Comparison of ENCODE assay signal across 22 cellular contexts in genomic region chr10:123865350-123865749, GRCh38. TPM values are rescaled to one million over a fixed set of nuclear protein-coding genes. Genes with fewer than 3 reads are reported as not detected.
DNase-seq lines count a peak whose midpoint lies in the region; ATAC-seq and TF ChIP-seq lines count a peak whose summit lies in the region.
"Had no signal": no experiment of that assay in that cellular context is flagged by ENCODE, and none has a peak within 500 bp of the region (broad histone marks: within the 10 kb centered on the region; RNA-seq: fewer than 3 reads in every experiment).

No MANE protein-coding gene starts in this region.

- no peaks in the 10 kb centered on the region for H3K27me3 ChIP-seq in BLaER1 treated with 17β-estradiol and CSF1 and Interleukin-3, amounts not matched to agents 10 nM and 100 nM
- H3K27me3 ChIP-seq in esophagus squamous epithelium (no peaks in the 10 kb centered on the region), tibial artery (no peaks in the 10 kb centered on the region)

- TF ChIP-seq CTCF in esophagus squamous epithelium (IDR thresholded peaks at IDR 0.05) (no peak), osteocyte (IDR thresholded peaks at IDR 0.05) (no peak), tibial artery (IDR thresholded peaks at IDR 0.05) (no peak)

- ATAC-seq in GM21367 (IDR thresholded peaks at IDR 0.05; ENCODE audit: unreplicated experiment) (no peak), HG02798 (IDR thresholded peaks at IDR 0.05; ENCODE audit: poor library complexity, unreplicated experiment) (no peak)
- no peak for ATAC-seq in stimulated activated memory B cell treated with anti-CD40 and anti-IgM and Interleukin-4, amounts not matched to agents 10 μg/mL and 1 μg/mL and 100 μg/mL, for 72 hours
- ATAC-seq: GM23338 had no signal

- H3K9ac ChIP-seq in BLaER1 treated with 17β-estradiol and CSF1 and Interleukin-3, amounts not matched to agents 10 nM and 100 nM: no peak overlapping the region

- no peak overlapping the region for H3K27ac ChIP-seq in BLaER1 treated with 17β-estradiol and CSF1 and Interleukin-3, amounts not matched to agents 10 nM and 100 nM
- H3K27ac ChIP-seq in esophagus squamous epithelium (peak overlapping the region; percentile 53 to 88 (median 81)), tibial artery (peak overlapping the region; percentile 83 to 87)

- peak overlapping the region in 8 of 11 experiments; percentile 25 to 57 (median 41); a peak in 13 of 22 replicates for H3K4me2 ChIP-seq in BLaER1 treated with 17β-estradiol and CSF1 and Interleukin-3, amounts not matched to agents 10 nM and 100 nM
- H3K4me2 ChIP-seq: GM23338 had no signal

- no peaks in the 10 kb centered on the region for H3K9me3 ChIP-seq in BLaER1 treated with 17β-estradiol and CSF1 and Interleukin-3, amounts not matched to agents 10 nM and 100 nM (replicated peaks in 1 of 11)
- H3K9me3 ChIP-seq in esophagus squamous epithelium (no peaks in the 10 kb centered on the region), tibial artery (no peaks in the 10 kb centered on the region)

- H3K9me3 Mint-ChIP-seq in osteocyte (ENCODE audit: unreplicated experiment): no peaks in the 10 kb centered on the region
- no peaks in the 10 kb centered on the region for H3K9me3 Mint-ChIP-seq in stimulated activated memory B cell treated with anti-CD40 and anti-IgM and Interleukin-4, amounts not matched to agents 10 μg/mL and 1 μg/mL and 100 μg/mL, for 72 hours
- H3K9me3 Mint-ChIP-seq: CD4-positive, alpha-beta T cell; GM23338 had no signal

- 87 to 88% methylated on average over 8 to 9 of the region's 9 CpGs for WGBS in esophagus squamous epithelium, 2 donors

- H3K27ac Mint-ChIP-seq in osteocyte (ENCODE audit: unreplicated experiment): no peak overlapping the region
- no peak overlapping the region for H3K27ac Mint-ChIP-seq in stimulated activated memory B cell treated with anti-CD40 and anti-IgM and Interleukin-4, amounts not matched to agents 10 μg/mL and 1 μg/mL and 100 μg/mL, for 72 hours
- H3K27ac Mint-ChIP-seq: B cell; CD4-positive, alpha-beta T cell; GM23338 had no signal

- peaks cover 0 to 24% (median 14%) of the 10 kb centered on the region in 10 experiments; a peak in 13 of 20 replicates for H3K4me1 ChIP-seq in BLaER1 treated with 17β-estradiol and CSF1 and Interleukin-3, amounts not matched to agents 10 nM and 100 nM
- H3K4me1 ChIP-seq in esophagus squamous epithelium (peaks cover 0 to 66% (median 29%) of the 10 kb centered on the region in 3 donors), tibial artery (peaks cover 0 to 83% (median 33%) of the 10 kb centered on the region in 4 donors)

- no peak overlapping the region for H3K4me3 Mint-ChIP-seq in osteocyte (ENCODE audit: unreplicated experiment)
- H3K4me3 Mint-ChIP-seq in stimulated activated memory B cell treated with anti-CD40 and anti-IgM and Interleukin-4, amounts not matched to agents 10 μg/mL and 1 μg/mL and 100 μg/mL, for 72 hours: no peak overlapping the region
- H3K4me3 Mint-ChIP-seq: B cell; CD4-positive, alpha-beta T cell; GM23338 had no signal

- TF ChIP-seq POLR2A in esophagus squamous epithelium (IDR thresholded peaks at IDR 0.05): no peak

- H3K27me3 Mint-ChIP-seq in osteocyte (ENCODE audit: unreplicated experiment): no peaks in the 10 kb centered on the region
- H3K27me3 Mint-ChIP-seq in stimulated activated memory B cell treated with anti-CD40 and anti-IgM and Interleukin-4, amounts not matched to agents 10 μg/mL and 1 μg/mL and 100 μg/mL, for 72 hours: peaks cover 56% of the 10 kb centered on the region

- no peaks in the 10 kb centered on the region for H3K4me1 Mint-ChIP-seq in osteocyte (ENCODE audit: unreplicated experiment)
- no peaks in the 10 kb centered on the region for H3K4me1 Mint-ChIP-seq in stimulated activated memory B cell treated with anti-CD40 and anti-IgM and Interleukin-4, amounts not matched to agents 10 μg/mL and 1 μg/mL and 100 μg/mL, for 72 hours
- H3K4me1 Mint-ChIP-seq: B cell had no signal

- intact Hi-C loops in esophagus squamous epithelium (cut with DNase I): no loop called here
- intact Hi-C loops in tibial artery (cut with DNase I; ENCODE audit: low total_unique reads): no loop called here

- no peaks in the 10 kb centered on the region for H3K36me3 Mint-ChIP-seq in osteocyte (ENCODE audit: unreplicated experiment)
- H3K36me3 Mint-ChIP-seq in stimulated activated memory B cell treated with anti-CD40 and anti-IgM and Interleukin-4, amounts not matched to agents 10 μg/mL and 1 μg/mL and 100 μg/mL, for 72 hours: no peaks in the 10 kb centered on the region

- no peak for DNase-seq in esophagus squamous epithelium (lab: John Stamatoyannopoulos, UW)
- DNase-seq in osteocyte (ENCODE audit: extremely low spot score, unreplicated experiment): peak; percentile 62
- no peak for DNase-seq in tibial artery
- DNase-seq: CD4-positive, alpha-beta T cell; DMS153; GF-D8; MM.1S; NCI-H1092 treated with DMSO at 0.1 percent for 48 hours; NCI-H1694; NCI-H2107; NCI-H510A; NCI-H748 treated with DMSO at 0.1 percent for 48 hours; Right ventricle myocardium superior had no signal

- no peak overlapping the region for H3K4me3 ChIP-seq in BLaER1 treated with 17β-estradiol and CSF1 and Interleukin-3, amounts not matched to agents 10 nM and 100 nM
- H3K4me3 ChIP-seq in esophagus squamous epithelium: no peak overlapping the region
- H3K4me3 ChIP-seq in tibial artery: no peak overlapping the region
- H3K4me3 ChIP-seq: GM23338 had no signal

- no peaks in the 10 kb centered on the region; a peak in 1 of 22 replicates for H4K20me1 ChIP-seq in BLaER1 treated with 17β-estradiol and CSF1 and Interleukin-3, amounts not matched to agents 10 nM and 100 nM

- no peaks in the 10 kb centered on the region for H3K36me3 ChIP-seq in BLaER1 treated with 17β-estradiol and CSF1 and Interleukin-3, amounts not matched to agents 10 nM and 100 nM
- H3K36me3 ChIP-seq in esophagus squamous epithelium: no peaks in the 10 kb centered on the region
- peaks cover 0 to 5% (median 0%) of the 10 kb centered on the region in 3 donors for H3K36me3 ChIP-seq in tibial artery

RNA-seq across cellular contexts. Expression of gene CPXM2, which starts 26.3 kb away (rescaled TPM):
- total RNA-seq in esophagus squamous epithelium: 1 to 10 TPM; 2.5 to 9.2 (median 3.0) TPM
- not detected in 2 replicates for total RNA-seq in osteocyte
- total RNA-seq: A172; B cell; CD4-positive, alpha-beta T cell; LHCN-M2; OCI-LY7 had no signal

Comparison
In these comparisons a context has a peak if more than half of its experiments do, and no peak if none do; other contexts are left out.
1. H3K27ac ChIP-seq: peak in esophagus squamous epithelium (4 of 4) and tibial artery (2 of 2); none in BLaER1 treated with 17β-estradiol and CSF1 and Interleukin-3, amounts not matched to agents 10 nM and 100 nM (0 of 11).